Comparison of ENCODE assay signal across 8 cellular contexts in genomic region chr7:2241580-2242540, GRCh38. TPM values are rescaled to one million over a fixed set of nuclear protein-coding genes. Genes with fewer than 3 reads are reported as not detected.
DNase-seq lines count a peak whose midpoint lies in the region; ATAC-seq and TF ChIP-seq lines count a peak whose summit lies in the region.

MRM2 (minus strand) TSS chr7:2242205; CDS start chr7:2242169, 36 bp downstream.
NUDT1 (plus strand) TSS chr7:2242226; CDS start chr7:2244575, 2,349 bp downstream.

- peaks cover 26% of the 10 kb centered on the region for H3K36me3 ChIP-seq in ectodermal cell (ENCODE audit: control insufficient read depth, insufficient read depth, low read length)
- H3K36me3 ChIP-seq in lower lobe of right lung = peaks cover 29% of the 10 kb centered on the region

- CTCF ChIA-PET in activated CD4-positive, alpha-beta memory T cell treated with anti-CD3 and anti-CD28 coated beads for 36 hours (lab: Charles Lee) = interaction anchor here (0.7 to 1.3 kb wide), 7 partner anchors 9 to 190 kb away, joined by 3 to 4 read pairs (median 3); partner anchors contain the start of genes CHST12 and MAD1L1

- ATAC-seq in HG03196 (IDR thresholded peaks at IDR 0.05; ENCODE audit: unreplicated experiment) = peak; percentile 58
- peak; percentile 88 to 95 for ATAC-seq in lower lobe of right lung

- peak within 1 kb of the TSS; percentile 91 for H3K4me3 Mint-ChIP-seq in activated CD4-positive, alpha-beta memory T cell treated with anti-CD3 and anti-CD28 coated beads for 36 hours

- H3K27me3 ChIP-seq in ectodermal cell (ENCODE audit: control insufficient read depth, insufficient read depth, low read length, poor library complexity, severe bottlenecking) (no peaks in the 10 kb centered on the region), lower lobe of right lung (ENCODE audit: low read depth) (no peaks in the 10 kb centered on the region)

- in situ Hi-C loops in GM18951 (cut with MboI; ENCODE audit: low sequenced_read_pairs, unreplicated experiment) = no loop called here

- H3K27ac ChIP-seq in ectodermal cell (ENCODE audit: insufficient read depth, low read depth, low read length, poor library complexity, severe bottlenecking) (peak within 1 kb of the TSS; percentile 12), lower lobe of right lung (peak within 1 kb of the TSS; percentile 87)

- H3K36me3 Mint-ChIP-seq in activated CD4-positive, alpha-beta memory T cell treated with anti-CD3 and anti-CD28 coated beads for 36 hours = peaks cover 12% of the 10 kb centered on the region

- peak within 1 kb of the TSS; percentile 90 for H3K4me3 ChIP-seq in AG10803 (ENCODE audit: low read length)
- H3K4me3 ChIP-seq in ectodermal cell (ENCODE audit: insufficient read depth, low read depth, low read length) = peak within 1 kb of the TSS; percentile 86
- peak within 1 kb of the TSS; percentile 99 for H3K4me3 ChIP-seq in lower lobe of right lung

- H3K9me3 ChIP-seq in ectodermal cell (ENCODE audit: control insufficient read depth, low read length) (no peaks in the 10 kb centered on the region), lower lobe of right lung (no peaks in the 10 kb centered on the region)

- intact Hi-C loops in activated CD4-positive, alpha-beta memory T cell treated with anti-CD3 and anti-CD28 coated beads for 36 hours (cut with micrococcal nuclease) = loop anchor here (1.0 to 2.0 kb wide), 3 partner anchors 10 to 113 kb away; partner anchors contain the start of genes EIF3B, MAD1L1 and SNX8
- intact Hi-C loops in lower lobe of right lung (cut with DNase I) = no loop called here

- TF ChIP-seq CTCF in AG10803 (conservative IDR thresholded peaks at IDR 0.05; ENCODE audit: low read length) (no peak), lower lobe of right lung (IDR thresholded peaks at IDR 0.05) (no peak)

- 0 to 1% methylated on average over 81 of the region's 81 CpGs for WGBS in ectodermal cell, 2 experiments

- no peaks in the 10 kb centered on the region for H3K9me3 Mint-ChIP-seq in activated CD4-positive, alpha-beta memory T cell treated with anti-CD3 and anti-CD28 coated beads for 36 hours

- POLR2A ChIA-PET in activated CD4-positive, alpha-beta memory T cell treated with anti-CD3 and anti-CD28 coated beads for 36 hours (lab: Charles Lee) = interaction anchor here (1.1 to 2.3 kb wide), 5 partner anchors 10 to 287 kb away, joined by 3 to 12 read pairs (median 3); partner anchors contain the start of gene MAD1L1

- H3K4me1 Mint-ChIP-seq in activated CD4-positive, alpha-beta memory T cell treated with anti-CD3 and anti-CD28 coated beads for 36 hours (ENCODE audit: low read depth) = peaks cover 20% of the 10 kb centered on the region

- peak within 1 kb of the TSS; percentile 88 for H3K27ac Mint-ChIP-seq in activated CD4-positive, alpha-beta memory T cell treated with anti-CD3 and anti-CD28 coated beads for 36 hours

- H3K4me1 ChIP-seq in ectodermal cell (ENCODE audit: control insufficient read depth, insufficient read depth, low read length) (peaks cover 10% of the 10 kb centered on the region), lower lobe of right lung (peaks cover 41% of the 10 kb centered on the region)

- DNase-seq in AG10803 (ENCODE audit: low read depth) (peak; percentile 64), NCI-H748 (lab: John Stamatoyannopoulos, UW; ENCODE audit: unreplicated experiment) (peak; percentile 88), lower lobe of right lung (peak; percentile 89)
- peak; percentile 82 for DNase-seq in activated CD4-positive, alpha-beta memory T cell treated with anti-CD3 and anti-CD28 coated beads for 36 hours
- DNase-seq in stimulated activated CD4-positive, alpha-beta T cell treated with anti-CD3 and anti-CD28 coated beads, Interleukin-4, amount 100 ng/mL, for 48 hours (ENCODE audit: low read depth in 2 of 2) = peak; percentile 72 to 73

- peak; percentile 96 for TF ChIP-seq POLR2A in GM18951 (IDR thresholded peaks at IDR 0.05; ENCODE audit: extremely low read depth, insufficient read depth, insufficient read length)

- H3K27me3 Mint-ChIP-seq in activated CD4-positive, alpha-beta memory T cell treated with anti-CD3 and anti-CD28 coated beads for 36 hours = no peaks in the 10 kb centered on the region

RNA-seq across cellular contexts. Expression of gene MRM2, which starts in this region (rescaled TPM):
- total RNA-seq in activated CD4-positive, alpha-beta memory T cell treated with anti-CD3 and anti-CD28 coated beads for 36 hours = 10 to 100 TPM; 25.5 to 26.9 TPM
- polyA plus RNA-seq in ectodermal cell (2013, experiment 1 of 4) = 44.9 TPM
- 50.6 TPM for polyA plus RNA-seq in ectodermal cell (2013, experiment 2 of 4)
- 36.6 TPM for polyA plus RNA-seq in ectodermal cell (2013, experiment 3 of 4)
- 40.7 TPM for polyA plus RNA-seq in ectodermal cell (2013, experiment 4 of 4)
- total RNA-seq in lower lobe of right lung = 22.6 TPM

RNA-seq across cellular contexts. Expression of gene NUDT1, which starts in this region (rescaled TPM):
- total RNA-seq in activated CD4-positive, alpha-beta memory T cell treated with anti-CD3 and anti-CD28 coated beads for 36 hours = 100 to 1,000 TPM; 112 to 114 TPM
- polyA plus RNA-seq in ectodermal cell (2013, experiment 1 of 4) = 68.8 TPM
- 64.9 TPM for polyA plus RNA-seq in ectodermal cell (2013, experiment 2 of 4)
- polyA plus RNA-seq in ectodermal cell (2013, experiment 3 of 4) = 60.0 TPM
- 60.3 TPM for polyA plus RNA-seq in ectodermal cell (2013, experiment 4 of 4)
- total RNA-seq in lower lobe of right lung = 10.2 TPM

Comparison
In these comparisons a context has a peak if more than half of its experiments do, and no peak if none do; other contexts are left out.
1. Peak in every context shown above with its lines: DNase-seq, ATAC-seq, H3K4me3 ChIP-seq and H3K27ac ChIP-seq.
2. RNA of gene NUDT1 (total RNA-seq): 112 to 114 TPM in activated CD4-positive, alpha-beta memory T cell treated with anti-CD3 and anti-CD28 coated beads for 36 hours; 10.2 TPM in lower lobe of right lung (single experiment); every median in the first group is over 10 times any median in the second.